In the genomic region with DNA sequence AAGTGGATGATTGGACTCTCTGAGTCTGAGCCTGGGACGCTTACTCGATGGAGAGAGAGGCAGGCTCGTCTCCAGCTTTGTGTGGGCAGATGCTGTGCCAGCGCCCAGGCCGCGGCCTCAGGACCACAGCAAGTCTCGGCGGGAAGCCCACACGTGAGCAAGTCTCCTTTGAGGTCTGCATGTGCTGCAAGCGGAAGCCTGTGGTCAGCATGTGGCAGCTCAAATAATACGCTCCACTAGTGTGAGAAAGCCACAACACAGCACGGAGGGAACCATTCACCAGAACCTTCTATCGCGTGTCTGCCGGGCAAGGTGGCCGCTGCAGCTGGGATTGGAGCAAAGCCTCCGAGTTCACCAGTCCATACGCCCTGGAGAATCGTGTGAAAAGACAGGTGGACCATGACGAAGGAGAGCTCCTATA, we compare ENCODE assay signal across 9 cellular contexts.
DNase-seq lines count a peak whose midpoint lies in the region; ATAC-seq and TF ChIP-seq lines count a peak whose summit lies in the region.
"Had no signal": no experiment of that assay in that cellular context is flagged by ENCODE, and none has a peak within 500 bp of the region (broad histone marks: within the 10 kb centered on the region; RNA-seq: fewer than 3 reads in every experiment).

No MANE protein-coding gene starts in this region.

- 90 to 91% methylated on average over 20 of the region's 20 CpGs for WGBS in heart right ventricle, 2 donors

- intact Hi-C loops in natural killer cell (cut with micrococcal nuclease) = no loop called here
- intact Hi-C loops in heart right ventricle (cut with DNase I) = no loop called here

- peaks cover 3 to 5% of the 10 kb centered on the region in 2 donors for H3K9me3 Mint-ChIP-seq in natural killer cell

- peak overlapping the region in 1 of 2 donors; percentile 71 for H3K27ac Mint-ChIP-seq in natural killer cell

- TF ChIP-seq CTCF in natural killer cell (IDR thresholded peaks at IDR 0.05) = no peak
- TF ChIP-seq CTCF in heart right ventricle (IDR thresholded peaks at IDR 0.05) = no peak

- peaks cover 18 to 33% of the 10 kb centered on the region in 2 donors for H3K4me1 Mint-ChIP-seq in natural killer cell

- no peaks in the 10 kb centered on the region for H3K4me1 ChIP-seq in heart right ventricle

- H3K4me3 Mint-ChIP-seq in natural killer cell = peak overlapping the region; percentile 32
- H3K4me3 Mint-ChIP-seq: nephron had no signal

- ATAC-seq in HG03469 (IDR thresholded peaks at IDR 0.05; ENCODE audit: unreplicated experiment) (peak; percentile 96), natural killer cell (peak; percentile 85 to 98 (median 88)), heart right ventricle (no peak)

- H3K36me3 Mint-ChIP-seq in natural killer cell = no peaks in the 10 kb centered on the region

- peaks cover 0 to 4% (median 0%) of the 10 kb centered on the region in 7 donors for H3K27me3 ChIP-seq in heart right ventricle

- H3K27me3 Mint-ChIP-seq in natural killer cell (ENCODE audit: low read depth in 2 of 2) = peaks cover 45 to 72% of the 10 kb centered on the region in 2 donors

- peak; percentile 47 for DNase-seq in NK-92 treated with Interleukin-12 subunit alpha and Interleukin-12 subunit beta, amount 100 ng/mL, for 24 hours (lab: John Stamatoyannopoulos, UW)
- DNase-seq in NK-92 (lab: John Stamatoyannopoulos, UW; ENCODE audit: unreplicated experiment) = no peak
- DNase-seq in activated CD8-positive, alpha-beta memory T cell treated with anti-CD3 and anti-CD28 coated beads for 24 hours = peak; percentile 73
- DNase-seq in natural killer cell = peak; percentile 54
- DNase-seq in DMS53 (lab: John Stamatoyannopoulos, UW) = no peak
- DNase-seq in ecto neural progenitor cell (ENCODE audit: low spot score) = no peak
- no peak for DNase-seq in heart right ventricle

- H3K27ac ChIP-seq in heart right ventricle = no peak overlapping the region

- no peaks in the 10 kb centered on the region for H3K36me3 ChIP-seq in heart right ventricle

- H3K4me3 ChIP-seq in heart right ventricle = no peak overlapping the region

- no peaks in the 10 kb centered on the region for H3K9me3 ChIP-seq in heart right ventricle

Comparison
In these comparisons a context has a peak if more than half of its experiments do, and no peak if none do; other contexts are left out.
1. DNase-seq: peak in NK-92 treated with Interleukin-12 subunit alpha and Interleukin-12 subunit beta, amount 100 ng/mL, for 24 hours (single experiment), activated CD8-positive, alpha-beta memory T cell treated with anti-CD3 and anti-CD28 coated beads for 24 hours (single experiment) and natural killer cell (single experiment); none in NK-92 (single experiment), DMS53 (single experiment), ecto neural progenitor cell (single experiment) and heart right ventricle (0 of 2).
2. ATAC-seq: peak in HG03469 (single experiment) and natural killer cell (3 of 3); none in heart right ventricle (0 of 8).